8 cellular contexts compared by ENCODE assay signal in genomic region chr2:85418132-85419008, GRCh38. TPM values are rescaled to one million over a fixed set of nuclear protein-coding genes. Genes with fewer than 3 reads are reported as not detected.
DNase-seq lines count a peak whose midpoint lies in the region; ATAC-seq and TF ChIP-seq lines count a peak whose summit lies in the region.

SH2D6 (plus strand) TSS chr2:85418714; CDS start chr2:85429466, 10,752 bp downstream.

- CTCF ChIA-PET in RWPE1 (lab: Yijun Ruan, JAX), result interaction anchor here (1.7 to 3.5 kb wide), 2 partner anchors 120 to 133 kb away, joined by 9 to 40 read pairs; partner anchors contain the start of gene MAT2A

- H3K27me3 ChIP-seq in DOHH2 (ENCODE audit: control insufficient read depth, low read length) (peaks cover 10% of the 10 kb centered on the region), neural cell (ENCODE audit: insufficient read depth, low read depth, low read length) (peaks cover 9% of the 10 kb centered on the region)

- peak; percentile 80 for DNase-seq in Jurkat, Clone E6-1 (ENCODE audit: low read depth, low spot score)
- DNase-seq in RWPE1 (ENCODE audit: low spot score), result peak; percentile 87
- peak; percentile 95 for DNase-seq in activated effector memory CD4-positive, alpha-beta T cell treated with anti-CD3 and anti-CD28 coated beads, Interleukin-2, amount 50 U/mL, for 16 hours
- DNase-seq in fibroblast of the conjunctiva (ENCODE audit: low read depth), result peak; percentile 70
- DNase-seq in stimulated activated naive CD8-positive, alpha-beta T cell treated with anti-CD3 and anti-CD28 coated beads, Interleukin-15, amount 100 ng/mL, for 72 hours, result peak; percentile 82 to 88

- TF ChIP-seq EP300 in neural cell (conservative IDR thresholded peaks at IDR 0.05; ENCODE audit: poor library complexity, severe bottlenecking), result no peak

- no peaks in the 10 kb centered on the region for H3K36me3 ChIP-seq in DOHH2 (ENCODE audit: control insufficient read depth, low read length)
- no peaks in the 10 kb centered on the region for H3K36me3 ChIP-seq in neural cell (ENCODE audit: insufficient read depth, low read length)

- no peaks in the 10 kb centered on the region for H3K9me3 Mint-ChIP-seq in stimulated activated naive CD8-positive, alpha-beta T cell treated with anti-CD3 and anti-CD28 coated beads, Interleukin-15, amount 100 ng/mL, for 72 hours

- H3K27ac Mint-ChIP-seq in stimulated activated naive CD8-positive, alpha-beta T cell treated with anti-CD3 and anti-CD28 coated beads, Interleukin-15, amount 100 ng/mL, for 72 hours, result peak within 1 kb of the TSS; percentile 98 to 99

- no peaks in the 10 kb centered on the region for H3K27me3 Mint-ChIP-seq in stimulated activated naive CD8-positive, alpha-beta T cell treated with anti-CD3 and anti-CD28 coated beads, Interleukin-15, amount 100 ng/mL, for 72 hours

- peak within 1 kb of the TSS; percentile 85 for H3K9ac ChIP-seq in neural cell (ENCODE audit: low read length)

- H3F3A ChIP-seq in DOHH2 (ENCODE audit: control insufficient read depth, insufficient read depth) (peaks cover 5% of the 10 kb centered on the region), neural cell (ENCODE audit: insufficient read depth, low read length, poor library complexity, severe bottlenecking) (no peaks in the 10 kb centered on the region)

- H4K20me1 ChIP-seq in DOHH2 (ENCODE audit: control insufficient read depth, insufficient read depth, low read depth, low read length), result no peaks in the 10 kb centered on the region
- H4K20me1 ChIP-seq in neural cell (ENCODE audit: insufficient read depth), result no peaks in the 10 kb centered on the region

- H3K4me3 Mint-ChIP-seq in stimulated activated naive CD8-positive, alpha-beta T cell treated with anti-CD3 and anti-CD28 coated beads, Interleukin-15, amount 100 ng/mL, for 72 hours, result peak within 1 kb of the TSS; percentile 91 to 95

- peak within 1 kb of the TSS; percentile 89 for H2AFZ ChIP-seq in neural cell (ENCODE audit: low read depth, low read length)

- peak within 1 kb of the TSS; percentile 59 for H3K27ac ChIP-seq in DOHH2 (ENCODE audit: low read depth, low read length)
- peak within 1 kb of the TSS; percentile 95 for H3K27ac ChIP-seq in RWPE1
- H3K27ac ChIP-seq in neural cell (ENCODE audit: low read length), result peak within 1 kb of the TSS; percentile 78

- peaks cover 40% of the 10 kb centered on the region for H3K4me1 ChIP-seq in DOHH2 (ENCODE audit: control insufficient read depth, low read length)

- no peaks in the 10 kb centered on the region for H3K9me2 ChIP-seq in DOHH2 (replicated peaks; ENCODE audit: control insufficient read depth, low read length)
- H3K9me2 ChIP-seq in neural cell (ENCODE audit: insufficient read depth, low read length), result no peaks in the 10 kb centered on the region

- peak; percentile 82 for ATAC-seq in GM21717 (IDR thresholded peaks at IDR 0.05; ENCODE audit: unreplicated experiment)
- ATAC-seq in stimulated activated naive CD8-positive, alpha-beta T cell treated with anti-CD3 and anti-CD28 coated beads, Interleukin-15, amount 100 ng/mL, for 72 hours, result peak; percentile 88

- POLR2A ChIA-PET in RWPE1 (lab: Yijun Ruan, JAX; ENCODE audit: low non-redundant PET), result interaction anchor here (0.6 to 1.3 kb wide), 5 partner anchors 83 to 190 kb away, joined by 3 to 9 read pairs (median 3); partner anchors contain the start of genes MAT2A and VAMP8

- H3K4me2 ChIP-seq in DOHH2 (ENCODE audit: low read length) (peak within 1 kb of the TSS; percentile 92), neural cell (ENCODE audit: low read length) (peak within 1 kb of the TSS; percentile 91)

- peak within 1 kb of the TSS; percentile 79 for H3K4me3 ChIP-seq in DOHH2 (ENCODE audit: low read length)
- H3K4me3 ChIP-seq in Jurkat, Clone E6-1 (ENCODE audit: low read length), result peak within 1 kb of the TSS; percentile 87
- H3K4me3 ChIP-seq in neural cell (ENCODE audit: low read length), result peak within 1 kb of the TSS; percentile 76

- no peaks in the 10 kb centered on the region for H3K9me3 ChIP-seq in DOHH2 (ENCODE audit: control insufficient read depth, insufficient read depth, low read length)
- no peaks in the 10 kb centered on the region for H3K9me3 ChIP-seq in neural cell (ENCODE audit: low read length)

- TF ChIP-seq RAD21 in neural cell (conservative IDR thresholded peaks at IDR 0.05), result peak; percentile 29

- peaks cover 53% of the 10 kb centered on the region for H3K4me1 Mint-ChIP-seq in stimulated activated naive CD8-positive, alpha-beta T cell treated with anti-CD3 and anti-CD28 coated beads, Interleukin-15, amount 100 ng/mL, for 72 hours

- TF ChIP-seq CTCF in DOHH2 (IDR thresholded peaks at IDR 0.05; ENCODE audit: low read depth, low read length, poor library complexity, severe bottlenecking) (no peak), RWPE1 (conservative IDR thresholded peaks at IDR 0.05; ENCODE audit: low read depth) (no peak), neural cell (IDR thresholded peaks at IDR 0.05; ENCODE audit: poor library complexity, severe bottlenecking) (no peak)

- H3K79me2 ChIP-seq in DOHH2 (ENCODE audit: control insufficient read depth, low read length), result peaks cover 6% of the 10 kb centered on the region
- H3K79me2 ChIP-seq in neural cell (replicated peaks; ENCODE audit: insufficient read depth, low read length), result no peaks in the 10 kb centered on the region

TF ChIP-seq in neural cell, 6 proteins besides CTCF, POLR2A, EP300 and RAD21:
- peak; percentile 5 for TF ChIP-seq REST (IDR thresholded peaks at IDR 0.05; ENCODE audit: borderline replicate concordance)
- peak; percentile 87 for TF ChIP-seq POLR2AphosphoS5 (IDR thresholded peaks at IDR 0.05)
- TF ChIP-seq SMC3 (conservative IDR thresholded peaks at IDR 0.05; ENCODE audit: poor library complexity), result no peak
- peak; percentile 54 for TF ChIP-seq MXI1 (conservative IDR thresholded peaks at IDR 0.05; ENCODE audit: poor library complexity, severe bottlenecking)
- TF ChIP-seq EZH2 (IDR thresholded peaks at IDR 0.05; ENCODE audit: borderline replicate concordance, insufficient read depth, low read length, poor library complexity, severe bottlenecking), result no peak
- no peak for TF ChIP-seq TAF1 (IDR thresholded peaks at IDR 0.05; ENCODE audit: low read depth)

RNA-seq across cellular contexts. Expression of gene SH2D6, which starts in this region (rescaled TPM):
- 1.4 TPM for polyA plus RNA-seq in Jurkat, Clone E6-1 (2012; ENCODE audit: insufficient read depth, insufficient read length)
- not detected in 2 replicates for polyA plus RNA-seq in neural cell
- 0.97 TPM in 1 of 2 replicates, not detected in the other for polyA minus RNA-seq in neural cell

Comparison
In these comparisons a context has a peak if more than half of its experiments do, and no peak if none do; other contexts are left out.
1. Peak in every context shown above with its lines: DNase-seq, ATAC-seq, H3K4me3 ChIP-seq and H3K27ac ChIP-seq.